ENCODE assay signal across 19 cellular contexts in the genomic region with DNA sequence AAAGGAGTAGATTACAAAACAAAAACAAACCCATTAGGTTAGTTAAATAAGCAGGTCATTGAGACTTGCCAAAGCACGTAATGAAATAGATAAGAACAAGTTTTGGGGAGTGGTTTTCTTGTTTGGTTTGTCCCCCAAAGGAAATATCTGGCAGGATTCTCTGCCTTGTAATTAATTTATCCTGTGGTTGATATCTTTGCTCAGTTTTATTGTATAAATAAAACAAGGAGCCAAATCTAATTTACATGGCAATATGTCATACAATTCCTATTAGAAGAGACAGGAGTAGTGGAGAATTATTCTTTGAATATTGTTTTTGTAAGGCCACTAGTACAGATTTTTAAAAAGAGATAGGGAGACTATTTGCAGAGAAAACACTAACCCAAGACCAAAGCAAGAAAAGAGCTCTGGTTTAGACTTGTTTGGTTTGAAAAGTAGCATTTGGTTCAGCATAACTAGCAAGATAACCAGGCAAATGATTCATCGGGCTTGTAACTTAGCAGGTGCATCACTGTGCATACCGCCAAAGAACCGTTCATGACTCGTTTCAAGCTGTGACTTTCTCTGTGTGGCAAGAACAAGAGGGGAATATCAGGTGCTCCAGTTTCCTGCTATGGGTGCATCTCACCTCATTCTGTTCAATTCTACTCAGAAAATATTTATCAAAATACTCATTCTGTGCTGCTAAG.
A peak's percentile ranks its signal among the peaks of the same experiment; 100 is the strongest.
DNase-seq lines count a peak whose midpoint lies in the region; ATAC-seq and TF ChIP-seq lines count a peak whose summit lies in the region.
"Had no signal": no experiment of that assay in that cellular context is flagged by ENCODE, and none has a peak within 500 bp of the region (broad histone marks: within the 10 kb centered on the region; RNA-seq: fewer than 3 reads in every experiment).

No MANE protein-coding gene starts in this region.

- H3K4me1 Mint-ChIP-seq in HFFc6 (ENCODE audit: low read depth) = peaks cover 28% of the 10 kb centered on the region
- H3K4me1 Mint-ChIP-seq: activated naive CD4-positive, alpha-beta T cell treated with anti-CD3 and anti-CD28 coated beads, Interleukin-2, amount 50 U/mL, for 24 hours; IgD-negative memory B cell had no signal

- peaks cover 4% of the 10 kb centered on the region; the same call in 1 of the 2 replicates for H3K9me3 Mint-ChIP-seq in HFFc6
- H3K9me3 Mint-ChIP-seq: activated naive CD4-positive, alpha-beta T cell treated with anti-CD3 and anti-CD28 coated beads, Interleukin-2, amount 50 U/mL, for 24 hours had no signal

- H3K27ac Mint-ChIP-seq in HFFc6 = no peak overlapping the region
- H3K27ac Mint-ChIP-seq: activated CD8-positive, alpha-beta T cell treated with anti-CD3 and anti-CD28 coated beads for 36 hours; activated naive CD4-positive, alpha-beta T cell treated with anti-CD3 and anti-CD28 coated beads, Interleukin-2, amount 50 U/mL, for 24 hours; IgD-negative memory B cell had no signal

- no peaks in the 10 kb centered on the region; the same call in none of the 2 replicates for H3K36me3 Mint-ChIP-seq in HFFc6 (ENCODE audit: low read depth)
- H3K36me3 Mint-ChIP-seq: activated naive CD4-positive, alpha-beta T cell treated with anti-CD3 and anti-CD28 coated beads, Interleukin-2, amount 50 U/mL, for 24 hours; IgD-negative memory B cell had no signal

- no peak for TF ChIP-seq CTCF in HFFc6 (IDR thresholded peaks at IDR 0.05)

- H3K4me3 Mint-ChIP-seq in HFFc6 = no peak overlapping the region
- H3K4me3 Mint-ChIP-seq: activated CD8-positive, alpha-beta T cell treated with anti-CD3 and anti-CD28 coated beads for 36 hours; activated naive CD4-positive, alpha-beta T cell treated with anti-CD3 and anti-CD28 coated beads, Interleukin-2, amount 50 U/mL, for 24 hours; activated T-cell treated with anti-CD3 and anti-CD28 coated beads, Interleukin-2, amount 50 U/mL, for 4 hours; IgD-negative memory B cell had no signal

- H3K27me3 Mint-ChIP-seq in HFFc6 (ENCODE audit: insufficient read depth) = no peaks in the 10 kb centered on the region
- H3K27me3 Mint-ChIP-seq: activated CD8-positive, alpha-beta T cell treated with anti-CD3 and anti-CD28 coated beads for 36 hours; IgD-negative memory B cell had no signal

- DNase-seq in NCI-H1105 treated with DMSO at 0.1 percent for 48 hours (lab: John Stamatoyannopoulos, UW) (peak; percentile 8), NCI-H1105 (lab: John Stamatoyannopoulos, UW) (no peak), HFFc6 (peak; percentile 20), cerebellar cortex (ENCODE audit: low spot score) (peak; percentile 22), left kidney (ENCODE audit: low read depth, low spot score) (peak; percentile 35)
- no peak for DNase-seq in activated T-cell treated with anti-CD3 and anti-CD28 coated beads, Interleukin-2, amount 50 U/mL, for 1 hour
- DNase-seq: activated CD4-positive, CD25-positive, alpha-beta regulatory T cell; activated CD8-positive, alpha-beta T cell treated with anti-CD3 and anti-CD28 coated beads for 36 hours; activated T-cell treated with anti-CD3 and anti-CD28 coated beads, Interleukin-2, amount 50 U/mL, for 4 hours; cortex of kidney; left ventricle myocardium inferior; NCI-H187 treated with DMSO at 0.1 percent for 48 hours; NCI-H510A treated with DMSO at 0.1 percent for 48 hours; substantia nigra; T-helper 9 cell had no signal

- ATAC-seq in HG03342 (IDR thresholded peaks at IDR 0.05; ENCODE audit: unreplicated experiment) (no peak), HG02759 (IDR thresholded peaks at IDR 0.05; ENCODE audit: unreplicated experiment) (no peak)
- ATAC-seq: activated CD8-positive, alpha-beta T cell treated with anti-CD3 and anti-CD28 coated beads for 36 hours; activated T-cell treated with anti-CD3 and anti-CD28 coated beads, Interleukin-2, amount 50 U/mL, for 4 hours had no signal

Comparison
In these comparisons a context has a peak if more than half of its experiments do, and no peak if none do; other contexts are left out.
1. DNase-seq: peak in NCI-H1105 treated with DMSO at 0.1 percent for 48 hours (single experiment), HFFc6 (single experiment), cerebellar cortex (single experiment) and left kidney (single experiment); none in NCI-H1105 (single experiment) and activated T-cell treated with anti-CD3 and anti-CD28 coated beads, Interleukin-2, amount 50 U/mL, for 1 hour (single experiment).